Comparison of ENCODE assay signal across 2 cellular contexts in the genomic region with DNA sequence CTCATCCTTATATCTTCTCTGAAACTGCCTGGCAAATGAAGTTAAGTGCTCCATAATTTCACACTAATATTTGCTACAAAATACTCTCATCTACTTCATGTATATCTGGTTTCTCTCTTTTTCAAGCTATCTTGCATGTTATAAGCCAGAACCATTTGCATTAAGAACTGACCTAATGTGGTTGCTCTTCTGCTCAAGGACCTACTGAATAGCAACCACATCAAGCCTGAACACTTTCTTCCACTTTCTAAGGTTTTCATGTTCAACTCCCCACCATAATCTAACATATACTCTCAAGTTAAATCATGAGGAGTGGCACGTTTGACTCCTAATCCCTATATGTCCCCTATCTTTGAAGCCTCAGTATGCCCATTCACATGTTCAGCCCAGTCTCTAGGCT.
TF ChIP-seq lines count a peak whose summit lies in the region.

No MANE protein-coding gene starts in this region.

TF ChIP-seq in GM23338, 12 proteins besides CTCF, POLR2A, EP300 and RAD21 (continues in another document):
- TF ChIP-seq, protein P1, sequence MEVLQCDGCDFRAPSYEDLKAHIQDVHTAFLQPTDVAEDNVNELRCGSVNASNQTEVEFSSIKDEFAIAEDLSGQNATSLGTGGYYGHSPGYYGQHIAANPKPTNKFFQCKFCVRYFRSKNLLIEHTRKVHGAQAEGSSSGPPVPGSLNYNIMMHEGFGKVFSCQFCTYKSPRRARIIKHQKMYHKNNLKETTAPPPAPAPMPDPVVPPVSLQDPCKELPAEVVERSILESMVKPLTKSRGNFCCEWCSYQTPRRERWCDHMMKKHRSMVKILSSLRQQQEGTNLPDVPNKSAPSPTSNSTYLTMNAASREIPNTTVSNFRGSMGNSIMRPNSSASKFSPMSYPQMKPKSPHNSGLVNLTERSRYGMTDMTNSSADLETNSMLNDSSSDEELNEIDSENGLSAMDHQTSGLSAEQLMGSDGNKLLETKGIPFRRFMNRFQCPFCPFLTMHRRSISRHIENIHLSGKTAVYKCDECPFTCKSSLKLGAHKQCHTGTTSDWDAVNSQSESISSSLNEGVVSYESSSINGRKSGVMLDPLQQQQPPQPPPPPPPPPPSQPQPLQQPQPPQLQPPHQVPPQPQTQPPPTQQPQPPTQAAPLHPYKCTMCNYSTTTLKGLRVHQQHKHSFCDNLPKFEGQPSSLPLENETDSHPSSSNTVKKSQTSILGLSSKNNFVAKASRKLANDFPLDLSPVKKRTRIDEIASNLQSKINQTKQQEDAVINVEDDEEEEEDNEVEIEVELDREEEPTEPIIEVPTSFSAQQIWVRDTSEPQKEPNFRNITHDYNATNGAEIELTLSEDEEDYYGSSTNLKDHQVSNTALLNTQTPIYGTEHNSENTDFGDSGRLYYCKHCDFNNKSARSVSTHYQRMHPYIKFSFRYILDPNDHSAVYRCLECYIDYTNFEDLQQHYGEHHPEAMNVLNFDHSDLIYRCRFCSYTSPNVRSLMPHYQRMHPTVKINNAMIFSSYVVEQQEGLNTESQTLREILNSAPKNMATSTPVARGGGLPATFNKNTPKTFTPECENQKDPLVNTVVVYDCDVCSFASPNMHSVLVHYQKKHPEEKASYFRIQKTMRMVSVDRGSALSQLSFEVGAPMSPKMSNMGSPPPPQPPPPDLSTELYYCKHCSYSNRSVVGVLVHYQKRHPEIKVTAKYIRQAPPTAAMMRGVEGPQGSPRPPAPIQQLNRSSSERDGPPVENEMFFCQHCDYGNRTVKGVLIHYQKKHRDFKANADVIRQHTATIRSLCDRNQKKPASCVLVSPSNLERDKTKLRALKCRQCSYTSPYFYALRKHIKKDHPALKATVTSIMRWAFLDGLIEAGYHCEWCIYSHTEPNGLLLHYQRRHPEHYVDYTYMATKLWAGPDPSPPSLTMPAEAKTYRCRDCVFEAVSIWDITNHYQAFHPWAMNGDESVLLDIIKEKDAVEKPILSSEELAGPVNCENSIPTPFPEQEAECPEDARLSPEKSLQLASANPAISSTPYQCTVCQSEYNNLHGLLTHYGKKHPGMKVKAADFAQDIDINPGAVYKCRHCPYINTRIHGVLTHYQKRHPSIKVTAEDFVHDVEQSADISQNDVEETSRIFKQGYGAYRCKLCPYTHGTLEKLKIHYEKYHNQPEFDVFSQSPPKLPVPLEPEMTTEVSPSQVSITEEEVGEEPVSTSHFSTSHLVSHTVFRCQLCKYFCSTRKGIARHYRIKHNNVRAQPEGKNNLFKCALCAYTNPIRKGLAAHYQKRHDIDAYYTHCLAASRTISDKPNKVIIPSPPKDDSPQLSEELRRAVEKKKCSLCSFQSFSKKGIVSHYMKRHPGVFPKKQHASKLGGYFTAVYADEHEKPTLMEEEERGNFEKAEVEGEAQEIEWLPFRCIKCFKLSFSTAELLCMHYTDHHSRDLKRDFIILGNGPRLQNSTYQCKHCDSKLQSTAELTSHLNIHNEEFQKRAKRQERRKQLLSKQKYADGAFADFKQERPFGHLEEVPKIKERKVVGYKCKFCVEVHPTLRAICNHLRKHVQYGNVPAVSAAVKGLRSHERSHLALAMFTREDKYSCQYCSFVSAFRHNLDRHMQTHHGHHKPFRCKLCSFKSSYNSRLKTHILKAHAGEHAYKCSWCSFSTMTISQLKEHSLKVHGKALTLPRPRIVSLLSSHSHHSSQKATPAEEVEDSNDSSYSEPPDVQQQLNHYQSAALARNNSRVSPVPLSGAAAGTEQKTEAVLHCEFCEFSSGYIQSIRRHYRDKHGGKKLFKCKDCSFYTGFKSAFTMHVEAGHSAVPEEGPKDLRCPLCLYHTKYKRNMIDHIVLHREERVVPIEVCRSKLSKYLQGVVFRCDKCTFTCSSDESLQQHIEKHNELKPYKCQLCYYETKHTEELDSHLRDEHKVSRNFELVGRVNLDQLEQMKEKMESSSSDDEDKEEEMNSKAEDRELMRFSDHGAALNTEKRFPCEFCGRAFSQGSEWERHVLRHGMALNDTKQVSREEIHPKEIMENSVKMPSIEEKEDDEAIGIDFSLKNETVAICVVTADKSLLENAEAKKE (CRISPR knock-in tag; IDR thresholded peaks at IDR 0.05), result no peak
- TF ChIP-seq ZNF331 (CRISPR knock-in tag; IDR thresholded peaks at IDR 0.05; ENCODE audit: low read depth), result no peak
- no peak for TF ChIP-seq STAT1 (IDR thresholded peaks at IDR 0.05; ENCODE audit: unreplicated experiment)
- no peak for TF ChIP-seq EZH2phosphoT487 (IDR thresholded peaks at IDR 0.05; ENCODE audit: unreplicated experiment)
- TF ChIP-seq CREB1 (CRISPR knock-in tag; IDR thresholded peaks at IDR 0.05; ENCODE audit: low read depth), result no peak
- TF ChIP-seq NANOG (IDR thresholded peaks at IDR 0.05; ENCODE audit: borderline replicate concordance), result no peak
- TF ChIP-seq, protein P2, sequence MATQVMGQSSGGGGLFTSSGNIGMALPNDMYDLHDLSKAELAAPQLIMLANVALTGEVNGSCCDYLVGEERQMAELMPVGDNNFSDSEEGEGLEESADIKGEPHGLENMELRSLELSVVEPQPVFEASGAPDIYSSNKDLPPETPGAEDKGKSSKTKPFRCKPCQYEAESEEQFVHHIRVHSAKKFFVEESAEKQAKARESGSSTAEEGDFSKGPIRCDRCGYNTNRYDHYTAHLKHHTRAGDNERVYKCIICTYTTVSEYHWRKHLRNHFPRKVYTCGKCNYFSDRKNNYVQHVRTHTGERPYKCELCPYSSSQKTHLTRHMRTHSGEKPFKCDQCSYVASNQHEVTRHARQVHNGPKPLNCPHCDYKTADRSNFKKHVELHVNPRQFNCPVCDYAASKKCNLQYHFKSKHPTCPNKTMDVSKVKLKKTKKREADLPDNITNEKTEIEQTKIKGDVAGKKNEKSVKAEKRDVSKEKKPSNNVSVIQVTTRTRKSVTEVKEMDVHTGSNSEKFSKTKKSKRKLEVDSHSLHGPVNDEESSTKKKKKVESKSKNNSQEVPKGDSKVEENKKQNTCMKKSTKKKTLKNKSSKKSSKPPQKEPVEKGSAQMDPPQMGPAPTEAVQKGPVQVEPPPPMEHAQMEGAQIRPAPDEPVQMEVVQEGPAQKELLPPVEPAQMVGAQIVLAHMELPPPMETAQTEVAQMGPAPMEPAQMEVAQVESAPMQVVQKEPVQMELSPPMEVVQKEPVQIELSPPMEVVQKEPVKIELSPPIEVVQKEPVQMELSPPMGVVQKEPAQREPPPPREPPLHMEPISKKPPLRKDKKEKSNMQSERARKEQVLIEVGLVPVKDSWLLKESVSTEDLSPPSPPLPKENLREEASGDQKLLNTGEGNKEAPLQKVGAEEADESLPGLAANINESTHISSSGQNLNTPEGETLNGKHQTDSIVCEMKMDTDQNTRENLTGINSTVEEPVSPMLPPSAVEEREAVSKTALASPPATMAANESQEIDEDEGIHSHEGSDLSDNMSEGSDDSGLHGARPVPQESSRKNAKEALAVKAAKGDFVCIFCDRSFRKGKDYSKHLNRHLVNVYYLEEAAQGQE (IDR thresholded peaks at IDR 0.05; ENCODE audit: unreplicated experiment), result no peak
- no peak for TF ChIP-seq ZNF114 (CRISPR knock-in tag; IDR thresholded peaks at IDR 0.05)
- TF ChIP-seq EZH2 (IDR thresholded peaks at IDR 0.05; ENCODE audit: low read depth, unreplicated experiment), result no peak
- TF ChIP-seq JUNB (IDR thresholded peaks at IDR 0.05; ENCODE audit: unreplicated experiment), result no peak

TF ChIP-seq in GM12878, 131 proteins besides CTCF, POLR2A, EP300 and RAD21 (continues in another document):
- TF ChIP-seq ZNF207 (IDR thresholded peaks at IDR 0.05; ENCODE audit: borderline replicate concordance) (no peak), SMAD5 (IDR thresholded peaks at IDR 0.05; ENCODE audit: low read depth) (no peak), BHLHE40 (IDR thresholded peaks at IDR 0.05; ENCODE audit: borderline replicate concordance in 1 of 2, low read depth in 2 of 2, low read length in 1 of 2) (peak; percentile 36 to 54; a peak in 1 of 4 replicates), CEBPB (IDR thresholded peaks at IDR 0.05; ENCODE audit: borderline replicate concordance in 1 of 2, low read depth in 2 of 2, low read length in 2 of 2) (no peak), SIX5 (IDR thresholded peaks at IDR 0.05; ENCODE audit: low read depth, low read length, severe bottlenecking) (no peak), RUNX3 (IDR thresholded peaks at IDR 0.05; ENCODE audit: low read length) (peak; percentile 80), ZNF274 (IDR thresholded peaks at IDR 0.05; ENCODE audit: insufficient read depth, insufficient read length) (no peak), SUZ12 (IDR thresholded peaks at IDR 0.05; ENCODE audit: unreplicated experiment) (no peak), BACH1 (IDR thresholded peaks at IDR 0.05; ENCODE audit: borderline replicate concordance) (no peak), GABPA (IDR thresholded peaks at IDR 0.05; ENCODE audit: low read depth) (no peak), CHD4 (IDR thresholded peaks at IDR 0.05) (no peak)
- TF ChIP-seq, protein P3, sequence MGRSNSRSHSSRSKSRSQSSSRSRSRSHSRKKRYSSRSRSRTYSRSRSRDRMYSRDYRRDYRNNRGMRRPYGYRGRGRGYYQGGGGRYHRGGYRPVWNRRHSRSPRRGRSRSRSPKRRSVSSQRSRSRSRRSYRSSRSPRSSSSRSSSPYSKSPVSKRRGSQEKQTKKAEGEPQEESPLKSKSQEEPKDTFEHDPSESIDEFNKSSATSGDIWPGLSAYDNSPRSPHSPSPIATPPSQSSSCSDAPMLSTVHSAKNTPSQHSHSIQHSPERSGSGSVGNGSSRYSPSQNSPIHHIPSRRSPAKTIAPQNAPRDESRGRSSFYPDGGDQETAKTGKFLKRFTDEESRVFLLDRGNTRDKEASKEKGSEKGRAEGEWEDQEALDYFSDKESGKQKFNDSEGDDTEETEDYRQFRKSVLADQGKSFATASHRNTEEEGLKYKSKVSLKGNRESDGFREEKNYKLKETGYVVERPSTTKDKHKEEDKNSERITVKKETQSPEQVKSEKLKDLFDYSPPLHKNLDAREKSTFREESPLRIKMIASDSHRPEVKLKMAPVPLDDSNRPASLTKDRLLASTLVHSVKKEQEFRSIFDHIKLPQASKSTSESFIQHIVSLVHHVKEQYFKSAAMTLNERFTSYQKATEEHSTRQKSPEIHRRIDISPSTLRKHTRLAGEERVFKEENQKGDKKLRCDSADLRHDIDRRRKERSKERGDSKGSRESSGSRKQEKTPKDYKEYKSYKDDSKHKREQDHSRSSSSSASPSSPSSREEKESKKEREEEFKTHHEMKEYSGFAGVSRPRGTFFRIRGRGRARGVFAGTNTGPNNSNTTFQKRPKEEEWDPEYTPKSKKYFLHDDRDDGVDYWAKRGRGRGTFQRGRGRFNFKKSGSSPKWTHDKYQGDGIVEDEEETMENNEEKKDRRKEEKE (IDR thresholded peaks at IDR 0.05), result no peak
- TF ChIP-seq, protein P4, sequence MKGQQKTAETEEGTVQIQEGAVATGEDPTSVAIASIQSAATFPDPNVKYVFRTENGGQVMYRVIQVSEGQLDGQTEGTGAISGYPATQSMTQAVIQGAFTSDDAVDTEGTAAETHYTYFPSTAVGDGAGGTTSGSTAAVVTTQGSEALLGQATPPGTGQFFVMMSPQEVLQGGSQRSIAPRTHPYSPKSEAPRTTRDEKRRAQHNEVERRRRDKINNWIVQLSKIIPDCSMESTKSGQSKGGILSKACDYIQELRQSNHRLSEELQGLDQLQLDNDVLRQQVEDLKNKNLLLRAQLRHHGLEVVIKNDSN (IDR thresholded peaks at IDR 0.05; ENCODE audit: borderline replicate concordance, extremely low read length, insufficient read depth, low read depth, low read length), result no peak
- TF ChIP-seq, protein P5, sequence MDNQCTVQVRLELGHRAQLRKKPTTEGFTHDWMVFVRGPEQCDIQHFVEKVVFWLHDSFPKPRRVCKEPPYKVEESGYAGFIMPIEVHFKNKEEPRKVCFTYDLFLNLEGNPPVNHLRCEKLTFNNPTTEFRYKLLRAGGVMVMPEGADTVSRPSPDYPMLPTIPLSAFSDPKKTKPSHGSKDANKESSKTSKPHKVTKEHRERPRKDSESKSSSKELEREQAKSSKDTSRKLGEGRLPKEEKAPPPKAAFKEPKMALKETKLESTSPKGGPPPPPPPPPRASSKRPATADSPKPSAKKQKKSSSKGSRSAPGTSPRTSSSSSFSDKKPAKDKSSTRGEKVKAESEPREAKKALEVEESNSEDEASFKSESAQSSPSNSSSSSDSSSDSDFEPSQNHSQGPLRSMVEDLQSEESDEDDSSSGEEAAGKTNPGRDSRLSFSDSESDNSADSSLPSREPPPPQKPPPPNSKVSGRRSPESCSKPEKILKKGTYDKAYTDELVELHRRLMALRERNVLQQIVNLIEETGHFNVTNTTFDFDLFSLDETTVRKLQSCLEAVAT (IDR thresholded peaks at IDR 0.05), result peak; percentile 34; the same call in 1 of the 2 replicates
- TF ChIP-seq, protein P6, sequence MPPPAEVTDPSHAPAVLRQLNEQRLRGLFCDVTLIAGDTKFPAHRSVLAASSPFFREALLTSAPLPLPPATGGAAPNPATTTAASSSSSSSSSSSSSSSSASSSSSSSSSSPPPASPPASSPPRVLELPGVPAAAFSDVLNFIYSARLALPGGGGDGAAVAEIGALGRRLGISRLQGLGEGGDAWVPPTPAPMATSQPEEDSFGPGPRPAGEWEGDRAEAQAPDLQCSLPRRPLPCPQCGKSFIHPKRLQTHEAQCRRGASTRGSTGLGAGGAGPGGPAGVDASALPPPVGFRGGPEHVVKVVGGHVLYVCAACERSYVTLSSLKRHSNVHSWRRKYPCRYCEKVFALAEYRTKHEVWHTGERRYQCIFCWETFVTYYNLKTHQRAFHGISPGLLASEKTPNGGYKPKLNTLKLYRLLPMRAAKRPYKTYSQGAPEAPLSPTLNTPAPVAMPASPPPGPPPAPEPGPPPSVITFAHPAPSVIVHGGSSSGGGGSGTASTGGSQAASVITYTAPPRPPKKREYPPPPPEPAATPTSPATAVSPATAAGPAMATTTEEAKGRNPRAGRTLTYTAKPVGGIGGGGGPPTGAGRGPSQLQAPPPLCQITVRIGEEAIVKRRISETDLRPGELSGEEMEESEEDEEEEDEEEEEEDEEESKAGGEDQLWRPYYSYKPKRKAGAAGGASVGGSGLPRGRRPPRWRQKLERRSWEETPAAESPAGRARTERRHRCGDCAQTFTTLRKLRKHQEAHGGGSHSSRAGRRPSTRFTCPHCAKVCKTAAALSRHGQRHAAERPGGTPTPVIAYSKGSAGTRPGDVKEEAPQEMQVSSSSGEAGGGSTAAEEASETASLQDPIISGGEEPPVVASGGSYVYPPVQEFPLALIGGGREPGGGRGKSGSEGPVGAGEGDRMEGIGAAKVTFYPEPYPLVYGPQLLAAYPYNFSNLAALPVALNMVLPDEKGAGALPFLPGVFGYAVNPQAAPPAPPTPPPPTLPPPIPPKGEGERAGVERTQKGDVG (CRISPR knock-in tag; IDR thresholded peaks at IDR 0.05), result no peak
- TF ChIP-seq, protein P7, sequence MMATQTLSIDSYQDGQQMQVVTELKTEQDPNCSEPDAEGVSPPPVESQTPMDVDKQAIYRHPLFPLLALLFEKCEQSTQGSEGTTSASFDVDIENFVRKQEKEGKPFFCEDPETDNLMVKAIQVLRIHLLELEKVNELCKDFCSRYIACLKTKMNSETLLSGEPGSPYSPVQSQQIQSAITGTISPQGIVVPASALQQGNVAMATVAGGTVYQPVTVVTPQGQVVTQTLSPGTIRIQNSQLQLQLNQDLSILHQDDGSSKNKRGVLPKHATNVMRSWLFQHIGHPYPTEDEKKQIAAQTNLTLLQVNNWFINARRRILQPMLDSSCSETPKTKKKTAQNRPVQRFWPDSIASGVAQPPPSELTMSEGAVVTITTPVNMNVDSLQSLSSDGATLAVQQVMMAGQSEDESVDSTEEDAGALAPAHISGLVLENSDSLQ (IDR thresholded peaks at IDR 0.05), result no peak
- TF ChIP-seq, protein P8, sequence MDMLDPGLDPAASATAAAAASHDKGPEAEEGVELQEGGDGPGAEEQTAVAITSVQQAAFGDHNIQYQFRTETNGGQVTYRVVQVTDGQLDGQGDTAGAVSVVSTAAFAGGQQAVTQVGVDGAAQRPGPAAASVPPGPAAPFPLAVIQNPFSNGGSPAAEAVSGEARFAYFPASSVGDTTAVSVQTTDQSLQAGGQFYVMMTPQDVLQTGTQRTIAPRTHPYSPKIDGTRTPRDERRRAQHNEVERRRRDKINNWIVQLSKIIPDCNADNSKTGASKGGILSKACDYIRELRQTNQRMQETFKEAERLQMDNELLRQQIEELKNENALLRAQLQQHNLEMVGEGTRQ (IDR thresholded peaks at IDR 0.05; ENCODE audit: borderline replicate concordance, low read depth, low read length), result no peak
